Comparison of ENCODE assay signal across 18 cellular contexts in genomic region chr3:189108032-189108431, GRCh38.
DNase-seq lines count a peak whose midpoint lies in the region; ATAC-seq and TF ChIP-seq lines count a peak whose summit lies in the region.
"Had no signal": no experiment of that assay in that cellular context is flagged by ENCODE, and none has a peak within 500 bp of the region (broad histone marks: within the 10 kb centered on the region; RNA-seq: fewer than 3 reads in every experiment).

No MANE protein-coding gene starts in this region.

- H3K9me3 ChIP-seq in psoas muscle (no peaks in the 10 kb centered on the region), prostate gland (no peaks in the 10 kb centered on the region)
- no peaks in the 10 kb centered on the region for H3K9me3 ChIP-seq in CD8-positive, alpha-beta memory T cell (ENCODE audit: low read length)
- H3K9me3 ChIP-seq: right lobe of liver had no signal

- H3K4me1 ChIP-seq in psoas muscle (peaks cover 21% of the 10 kb centered on the region), prostate gland (replicated peaks) (no peaks in the 10 kb centered on the region)
- no peaks in the 10 kb centered on the region for H3K4me1 ChIP-seq in CD8-positive, alpha-beta memory T cell (ENCODE audit: insufficient read depth, low read length)
- H3K4me1 ChIP-seq: right lobe of liver had no signal

- POLR2A ChIA-PET in CD8-positive, alpha-beta memory T cell (lab: Charles Lee) = interaction anchor here (0.6 to 0.8 kb wide), 2 partner anchors 196 to 1365 kb away, joined by 3 read pairs; no protein-coding TSS in a partner anchor

- H3K27ac Mint-ChIP-seq in CD8-positive, alpha-beta memory T cell = no peak overlapping the region
- H3K27ac Mint-ChIP-seq: activated naive CD4-positive, alpha-beta T cell treated with anti-CD3 and anti-CD28 coated beads, Interleukin-2, amount 50 U/mL, for 24 hours; activated T-cell treated with anti-CD3 and anti-CD28 coated beads, Interleukin-2, amount 50 U/mL, for 72 hours; memory B cell had no signal

- WGBS in psoas muscle, 3 donors = 58 to 85% (median 68%) methylated on average over 2 of the region's 2 CpGs
- 79% methylated on average over 2 of the region's 2 CpGs for WGBS in prostate gland

- peaks cover 6 to 20% of the 10 kb centered on the region in 2 donors for H3K27me3 Mint-ChIP-seq in CD8-positive, alpha-beta memory T cell

- intact Hi-C loops in psoas muscle (cut with DNase I) (no loop called here), prostate gland (cut with DNase I) (no loop called here)

- H3K4me3 ChIP-seq in psoas muscle (peak overlapping the region; percentile 28), prostate gland (no peak overlapping the region)
- H3K4me3 ChIP-seq in CD8-positive, alpha-beta memory T cell (ENCODE audit: low read length) = no peak overlapping the region
- H3K4me3 ChIP-seq: right lobe of liver had no signal

- H3K36me3 Mint-ChIP-seq in CD8-positive, alpha-beta memory T cell = peaks cover 0 to 5% (median 0%) of the 10 kb centered on the region in 3 donors
- H3K36me3 Mint-ChIP-seq: activated naive CD4-positive, alpha-beta T cell treated with anti-CD3 and anti-CD28 coated beads, Interleukin-2, amount 50 U/mL, for 24 hours; memory B cell; T-cell had no signal

- H3K9me3 Mint-ChIP-seq in CD8-positive, alpha-beta memory T cell = peaks cover 0 to 2% (median 0%) of the 10 kb centered on the region in 5 donors
- H3K9me3 Mint-ChIP-seq: activated naive CD4-positive, alpha-beta T cell treated with anti-CD3 and anti-CD28 coated beads, Interleukin-2, amount 50 U/mL, for 24 hours; memory B cell; T-cell had no signal

- H3K27me3 ChIP-seq in psoas muscle (ENCODE audit: insufficient read depth in 3 of 3, low read length in 2 of 3) (no peaks in the 10 kb centered on the region), prostate gland (replicated peaks; ENCODE audit: insufficient read depth) (no peaks in the 10 kb centered on the region)
- no peaks in the 10 kb centered on the region for H3K27me3 ChIP-seq in CD8-positive, alpha-beta memory T cell (ENCODE audit: insufficient read depth, low read length, poor library complexity, severe bottlenecking)
- H3K27me3 ChIP-seq: right lobe of liver had no signal

- H3K27ac ChIP-seq in psoas muscle (peak overlapping the region; percentile 52), prostate gland (no peak overlapping the region)
- H3K27ac ChIP-seq in CD8-positive, alpha-beta memory T cell (ENCODE audit: low read depth, low read length) = no peak overlapping the region
- H3K27ac ChIP-seq: right lobe of liver had no signal

- H3K4me1 Mint-ChIP-seq in CD8-positive, alpha-beta memory T cell = no peaks in the 10 kb centered on the region
- H3K4me1 Mint-ChIP-seq: activated naive CD4-positive, alpha-beta T cell treated with anti-CD3 and anti-CD28 coated beads, Interleukin-2, amount 50 U/mL, for 24 hours; memory B cell; T-cell had no signal

- DNase-seq in DMS 273 (lab: John Stamatoyannopoulos, UW; ENCODE audit: unreplicated experiment) (peak; percentile 95), NCI-H1694 treated with DMSO at 0.1 percent for 48 hours (lab: John Stamatoyannopoulos, UW) (peak; percentile 97), psoas muscle (no peak), retina (no peak), prostate gland (ENCODE audit: low spot score) (no peak)
- no peak for DNase-seq in CD8-positive, alpha-beta memory T cell
- DNase-seq: activated T-cell treated with anti-CD3 and anti-CD28 coated beads, Interleukin-2, amount 50 U/mL, for 72 hours; aorta; caudate nucleus; DND-41; Karpas-422; NCI-H774; right lobe of liver; Right ventricle myocardium superior; T-cell had no signal

- no peak for TF ChIP-seq POLR2A in prostate gland (IDR thresholded peaks at IDR 0.05)

- CTCF ChIA-PET in CD8-positive, alpha-beta memory T cell (lab: Charles Lee) = no interaction called here

- H3K36me3 ChIP-seq in psoas muscle (ENCODE audit: insufficient read depth in 1 of 2, low read depth in 1 of 2) = no peaks in the 10 kb centered on the region
- H3K36me3 ChIP-seq in prostate gland = no peaks in the 10 kb centered on the region
- no peaks in the 10 kb centered on the region for H3K36me3 ChIP-seq in CD8-positive, alpha-beta memory T cell (ENCODE audit: insufficient read depth, low read length)
- H3K36me3 ChIP-seq: right lobe of liver had no signal

- ATAC-seq in SK-N-SH treated with all-trans-retinoic acid at 6 μM for 48 hours (peak; percentile 93), psoas muscle (peak in 1 of 4 donors; percentile 50)
- ATAC-seq: activated T-cell treated with anti-CD3 and anti-CD28 coated beads, Interleukin-2, amount 50 U/mL, for 72 hours; right lobe of liver; T-cell had no signal

- no peak overlapping the region for H3K4me3 Mint-ChIP-seq in CD8-positive, alpha-beta memory T cell
- H3K4me3 Mint-ChIP-seq: activated naive CD4-positive, alpha-beta T cell treated with anti-CD3 and anti-CD28 coated beads, Interleukin-2, amount 50 U/mL, for 24 hours; activated T-cell treated with anti-CD3 and anti-CD28 coated beads, Interleukin-2, amount 50 U/mL, for 72 hours; memory B cell; T-cell had no signal

- TF ChIP-seq CTCF in psoas muscle (IDR thresholded peaks at IDR 0.05) = no peak
- TF ChIP-seq CTCF in prostate gland (IDR thresholded peaks at IDR 0.05) = no peak

TF ChIP-seq in SK-N-SH treated with all-trans-retinoic acid at 6 μM for 48 hours, 23 proteins besides CTCF, POLR2A, EP300 and RAD21:
- TF ChIP-seq TCF4 (CRISPR knock-in tag; IDR thresholded peaks at IDR 0.05; ENCODE audit: borderline replicate concordance) = 0 out of 2 replicates have a peak, but pooled peaks have one; percentile 13
- TF ChIP-seq PPARA (CRISPR knock-in tag; IDR thresholded peaks at IDR 0.05; ENCODE audit: borderline replicate concordance) = no peak

Comparison
In these comparisons a context has a peak if more than half of its experiments do, and no peak if none do; other contexts are left out.
1. DNase-seq: peak in DMS 273 (single experiment) and NCI-H1694 treated with DMSO at 0.1 percent for 48 hours (single experiment); none in psoas muscle (0 of 2), retina (single experiment), prostate gland (single experiment) and CD8-positive, alpha-beta memory T cell (0 of 5).